In the genomic region with DNA sequence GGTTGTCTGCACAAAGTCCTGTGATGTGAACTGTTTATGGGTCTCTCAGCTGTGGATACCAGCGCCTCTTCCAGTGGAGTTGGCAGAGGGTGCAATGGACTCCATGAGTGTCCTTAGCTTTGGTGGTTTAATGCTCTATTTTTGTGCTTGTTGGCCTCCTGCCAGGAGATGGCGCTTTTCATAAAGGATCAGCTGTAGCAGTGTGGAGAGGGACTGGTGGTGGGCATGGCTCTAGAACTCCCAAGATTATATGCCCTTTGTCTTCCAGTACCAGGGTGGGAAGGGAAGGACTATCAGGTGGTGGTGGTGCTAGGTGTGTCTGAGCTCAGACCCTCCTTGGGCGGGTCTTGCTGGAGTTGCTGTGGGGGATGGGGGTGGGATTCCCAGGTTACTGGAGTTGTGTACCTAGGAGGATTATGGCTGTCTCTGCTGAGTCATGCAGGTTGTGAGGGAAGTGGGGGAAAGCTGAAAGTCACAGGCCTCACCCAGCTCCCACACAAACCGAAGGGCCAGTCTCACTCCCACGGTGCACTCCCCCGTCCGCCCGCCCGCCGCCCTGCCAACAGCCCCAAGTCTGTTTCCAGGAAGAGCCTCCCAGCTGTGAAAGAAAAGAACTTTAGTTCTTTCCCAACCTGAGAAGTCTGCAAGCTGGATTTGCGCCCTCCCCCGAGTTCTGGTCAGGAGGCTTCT, we compare ENCODE assay signal across 10 cellular contexts.
DNase-seq lines count a peak whose midpoint lies in the region; ATAC-seq and TF ChIP-seq lines count a peak whose summit lies in the region.
"Had no signal": no experiment of that assay in that cellular context is flagged by ENCODE, and none has a peak within 500 bp of the region (broad histone marks: within the 10 kb centered on the region; RNA-seq: fewer than 3 reads in every experiment).

No MANE protein-coding gene starts in this region.

- DNase-seq in SHP77 (lab: John Stamatoyannopoulos, UW): peak; percentile 11 to 12
- DNase-seq in SHP77 treated with DMSO at 0.1 percent for 48 hours (lab: John Stamatoyannopoulos, UW): no peak
- no peak for DNase-seq in HCT116 (ENCODE audit: low read depth, low spot score)
- peak; percentile 24 for DNase-seq in kidney tubule cell (ENCODE audit: low spot score)
- DNase-seq in AG08396 (ENCODE audit: low spot score): no peak
- no peak for DNase-seq in RWPE1 (ENCODE audit: low spot score)
- DNase-seq in NCI-H187 treated with DMSO at 0.1 percent for 48 hours (lab: John Stamatoyannopoulos, UW): no peak

- no peak for TF ChIP-seq POLR2A in HCT116 (IDR thresholded peaks at IDR 0.05; ENCODE audit: borderline replicate concordance, extremely low read depth, insufficient read depth, insufficient read length)

- RAD21 ChIA-PET in HCT116 (lab: Charles Lee; ENCODE audit: low non-redundant PET in 1 of 2, low total read pairs in 2 of 2, uncharacterized antibody in 2 of 2, unreplicated experiment in 2 of 2): no interaction called here

- H4K20me1 ChIP-seq in HCT116 (ENCODE audit: insufficient read depth) (no peaks in the 10 kb centered on the region), OCI-LY3 (ENCODE audit: insufficient read depth, low read length) (no peaks in the 10 kb centered on the region)

- TF ChIP-seq CTCF in HCT116 (IDR thresholded peaks at IDR 0.05 in 2 of 3, conservative IDR thresholded peaks at IDR 0.05 in 1 of 3; ENCODE audit: borderline replicate concordance in 1 of 3, insufficient read depth in 1 of 3, low read depth in 2 of 3, low read length in 2 of 3) (peak in 1 of 3 experiments; percentile 23; a peak in 1 of 6 replicates), OCI-LY3 (IDR thresholded peaks at IDR 0.05; ENCODE audit: low read depth, low read length) (peak; percentile 54), RWPE1 (conservative IDR thresholded peaks at IDR 0.05; ENCODE audit: low read depth) (no peak)

- CTCF ChIA-PET in HCT116 (lab: Charles Lee) (interaction anchor here (1.2 kb wide), 1 partner anchor 169 kb away, joined by 4 read pairs; no protein-coding TSS in a partner anchor), RWPE1 (lab: Yijun Ruan, JAX) (no interaction called here)

- H3K27ac ChIP-seq in HCT116 (ENCODE audit: low read depth, low read length) (no peak overlapping the region), OCI-LY3 (ENCODE audit: low read length) (no peak overlapping the region), RWPE1 (no peak overlapping the region)

- no peaks in the 10 kb centered on the region for H3K9me2 ChIP-seq in HCT116 (ENCODE audit: insufficient read depth)

- H3K9me3 ChIP-seq in HCT116 (ENCODE audit: control insufficient read depth in 1 of 2, insufficient read depth in 1 of 2, low read depth in 1 of 2, low read length in 2 of 2): no peaks in the 10 kb centered on the region
- no peaks in the 10 kb centered on the region for H3K9me3 ChIP-seq in OCI-LY3 (ENCODE audit: insufficient read depth, low read length)

- H3K4me3 ChIP-seq in HCT116 (replicated peaks in 1 of 2; ENCODE audit: low read depth in 1 of 2, low read length in 2 of 2) (no peak overlapping the region), OCI-LY3 (ENCODE audit: low read length) (no peak overlapping the region)

- H2AFZ ChIP-seq in HCT116 (ENCODE audit: low read depth, low read length, poor library complexity, severe bottlenecking) (no peak overlapping the region), OCI-LY3 (ENCODE audit: low read depth, low read length) (no peak overlapping the region)

- H3K4me2 ChIP-seq in HCT116 (ENCODE audit: low read length): no peak overlapping the region
- no peak overlapping the region for H3K4me2 ChIP-seq in OCI-LY3 (ENCODE audit: low read length)

- BruUV-seq in HCT116 (replicated peaks; lab: Mats Ljungman, UMichigan): no TSS peak

- H3K79me2 ChIP-seq in HCT116 (ENCODE audit: insufficient read depth, low read length): no peaks in the 10 kb centered on the region
- no peaks in the 10 kb centered on the region for H3K79me2 ChIP-seq in OCI-LY3 (ENCODE audit: low read length)

- intact Hi-C loops in HCT116 (cut with micrococcal nuclease): no loop called here

- no peaks in the 10 kb centered on the region for H3K36me3 ChIP-seq in HCT116 (ENCODE audit: control insufficient read depth in 1 of 2, insufficient read depth in 2 of 2, low read length in 2 of 2)
- no peaks in the 10 kb centered on the region for H3K36me3 ChIP-seq in OCI-LY3 (replicated peaks; ENCODE audit: low read depth, low read length)

- TF ChIP-seq RAD21 in HCT116 (IDR thresholded peaks at IDR 0.05; ENCODE audit: low read depth): no peak; the same call in 1 of the 2 replicates

- H3K9ac ChIP-seq in HCT116 (ENCODE audit: low read length) (no peak overlapping the region), OCI-LY3 (ENCODE audit: low read length) (no peak overlapping the region)

- H3K27me3 ChIP-seq in HCT116 (ENCODE audit: insufficient read depth, low read length): no peaks in the 10 kb centered on the region
- H3K27me3 ChIP-seq in OCI-LY3 (ENCODE audit: low read depth, low read length): peaks cover 11% of the 10 kb centered on the region

- ATAC-seq in HCT116: peak; percentile 27; the same call in 1 of the 2 replicates
- ATAC-seq: esophagus mucosa, sciatic nerve had no signal

- H3K4me1 ChIP-seq in HCT116 (ENCODE audit: control insufficient read depth in 1 of 2, insufficient read depth in 2 of 2, low read length in 2 of 2) (peaks cover 0 to 8% of the 10 kb centered on the region in 2 experiments; a peak in 1 of 4 replicates), OCI-LY3 (ENCODE audit: low read length) (no peaks in the 10 kb centered on the region)

- POLR2A ChIA-PET in HCT116 (lab: Charles Lee) (no interaction called here), RWPE1 (lab: Yijun Ruan, JAX; ENCODE audit: low non-redundant PET) (no interaction called here)

TF ChIP-seq in HCT116, 20 proteins besides CTCF, POLR2A, EP300 and RAD21:
- TF ChIP-seq, protein P1, sequence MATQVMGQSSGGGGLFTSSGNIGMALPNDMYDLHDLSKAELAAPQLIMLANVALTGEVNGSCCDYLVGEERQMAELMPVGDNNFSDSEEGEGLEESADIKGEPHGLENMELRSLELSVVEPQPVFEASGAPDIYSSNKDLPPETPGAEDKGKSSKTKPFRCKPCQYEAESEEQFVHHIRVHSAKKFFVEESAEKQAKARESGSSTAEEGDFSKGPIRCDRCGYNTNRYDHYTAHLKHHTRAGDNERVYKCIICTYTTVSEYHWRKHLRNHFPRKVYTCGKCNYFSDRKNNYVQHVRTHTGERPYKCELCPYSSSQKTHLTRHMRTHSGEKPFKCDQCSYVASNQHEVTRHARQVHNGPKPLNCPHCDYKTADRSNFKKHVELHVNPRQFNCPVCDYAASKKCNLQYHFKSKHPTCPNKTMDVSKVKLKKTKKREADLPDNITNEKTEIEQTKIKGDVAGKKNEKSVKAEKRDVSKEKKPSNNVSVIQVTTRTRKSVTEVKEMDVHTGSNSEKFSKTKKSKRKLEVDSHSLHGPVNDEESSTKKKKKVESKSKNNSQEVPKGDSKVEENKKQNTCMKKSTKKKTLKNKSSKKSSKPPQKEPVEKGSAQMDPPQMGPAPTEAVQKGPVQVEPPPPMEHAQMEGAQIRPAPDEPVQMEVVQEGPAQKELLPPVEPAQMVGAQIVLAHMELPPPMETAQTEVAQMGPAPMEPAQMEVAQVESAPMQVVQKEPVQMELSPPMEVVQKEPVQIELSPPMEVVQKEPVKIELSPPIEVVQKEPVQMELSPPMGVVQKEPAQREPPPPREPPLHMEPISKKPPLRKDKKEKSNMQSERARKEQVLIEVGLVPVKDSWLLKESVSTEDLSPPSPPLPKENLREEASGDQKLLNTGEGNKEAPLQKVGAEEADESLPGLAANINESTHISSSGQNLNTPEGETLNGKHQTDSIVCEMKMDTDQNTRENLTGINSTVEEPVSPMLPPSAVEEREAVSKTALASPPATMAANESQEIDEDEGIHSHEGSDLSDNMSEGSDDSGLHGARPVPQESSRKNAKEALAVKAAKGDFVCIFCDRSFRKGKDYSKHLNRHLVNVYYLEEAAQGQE (IDR thresholded peaks at IDR 0.05; ENCODE audit: low read depth): no peak
- TF ChIP-seq, protein P2, sequence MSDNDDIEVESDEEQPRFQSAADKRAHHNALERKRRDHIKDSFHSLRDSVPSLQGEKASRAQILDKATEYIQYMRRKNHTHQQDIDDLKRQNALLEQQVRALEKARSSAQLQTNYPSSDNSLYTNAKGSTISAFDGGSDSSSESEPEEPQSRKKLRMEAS (IDR thresholded peaks at IDR 0.05): no peak
- TF ChIP-seq YY1 (IDR thresholded peaks at IDR 0.05; ENCODE audit: extremely low read depth, insufficient replicate concordance, low read depth, low read length): no peak
- no peak for TF ChIP-seq ZNF274 (IDR thresholded peaks at IDR 0.05; ENCODE audit: low read depth, low read length)
- TF ChIP-seq, protein P3, sequence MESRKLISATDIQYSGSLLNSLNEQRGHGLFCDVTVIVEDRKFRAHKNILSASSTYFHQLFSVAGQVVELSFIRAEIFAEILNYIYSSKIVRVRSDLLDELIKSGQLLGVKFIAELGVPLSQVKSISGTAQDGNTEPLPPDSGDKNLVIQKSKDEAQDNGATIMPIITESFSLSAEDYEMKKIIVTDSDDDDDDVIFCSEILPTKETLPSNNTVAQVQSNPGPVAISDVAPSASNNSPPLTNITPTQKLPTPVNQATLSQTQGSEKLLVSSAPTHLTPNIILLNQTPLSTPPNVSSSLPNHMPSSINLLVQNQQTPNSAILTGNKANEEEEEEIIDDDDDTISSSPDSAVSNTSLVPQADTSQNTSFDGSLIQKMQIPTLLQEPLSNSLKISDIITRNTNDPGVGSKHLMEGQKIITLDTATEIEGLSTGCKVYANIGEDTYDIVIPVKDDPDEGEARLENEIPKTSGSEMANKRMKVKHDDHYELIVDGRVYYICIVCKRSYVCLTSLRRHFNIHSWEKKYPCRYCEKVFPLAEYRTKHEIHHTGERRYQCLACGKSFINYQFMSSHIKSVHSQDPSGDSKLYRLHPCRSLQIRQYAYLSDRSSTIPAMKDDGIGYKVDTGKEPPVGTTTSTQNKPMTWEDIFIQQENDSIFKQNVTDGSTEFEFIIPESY (IDR thresholded peaks at IDR 0.05; ENCODE audit: extremely low read depth, insufficient replicate concordance, low read length): no peak
- TF ChIP-seq CEBPB (IDR thresholded peaks at IDR 0.05; ENCODE audit: low read depth): no peak
- no peak for TF ChIP-seq SRF (IDR thresholded peaks at IDR 0.05; ENCODE audit: low read depth)
- TF ChIP-seq POLR2AphosphoS5 (IDR thresholded peaks at IDR 0.05; ENCODE audit: low read depth, low read length): no peak
TF ChIP-seq in HCT116: peak in this region for 0.

Comparison
In these comparisons a context has a peak if more than half of its experiments do, and no peak if none do; other contexts are left out.
1. DNase-seq: peak in SHP77 (2 of 2) and kidney tubule cell (single experiment); none in SHP77 treated with DMSO at 0.1 percent for 48 hours (single experiment), HCT116 (single experiment), AG08396 (single experiment), RWPE1 (single experiment) and NCI-H187 treated with DMSO at 0.1 percent for 48 hours (single experiment).